In genomic region chr17:75978938-75979704, GRCh38 we compare ENCODE assay signal across 1 cellular context.
TF ChIP-seq lines count a peak whose summit lies in the region.

Gene ACOX1 (minus strand): TSS chr17:75979166. CDS start chr17:75979073, 93 bp downstream.
Gene TEN1 (plus strand): TSS chr17:75979240. CDS start chr17:75986193, 6,953 bp downstream.

TF ChIP-seq in K562, 482 proteins besides CTCF, POLR2A, EP300 and RAD21 (continued from another document and continues in another):
- TF ChIP-seq ZBTB11 (CRISPR knock-in tag; IDR thresholded peaks at IDR 0.05) (peak in 1 of 3 experiments; percentile 8; a peak in 2 of 6 replicates), ZNF12 (CRISPR knock-in tag; IDR thresholded peaks at IDR 0.05) (peak; percentile 40; the same call in 1 of the 2 replicates), RNF2 (IDR thresholded peaks at IDR 0.05) (peak; percentile 70), RAD51 (IDR thresholded peaks at IDR 0.05; ENCODE audit: borderline replicate concordance, low read depth) (peak; percentile 100), COPS2 (conservative IDR thresholded peaks at IDR 0.05) (no peak), IRF9 (tag; IDR thresholded peaks at IDR 0.05) (no peak), ZNF507 (tag; conservative IDR thresholded peaks at IDR 0.05) (no peak), NEUROD1 (IDR thresholded peaks at IDR 0.05; ENCODE audit: borderline replicate concordance, low read depth, low read length, partially characterized antibody) (no peak), CC2D1A (IDR thresholded peaks at IDR 0.05) (no peak), THAP7 (CRISPR knock-in tag; IDR thresholded peaks at IDR 0.05) (no peak), ILK (tag; IDR thresholded peaks at IDR 0.05; ENCODE audit: borderline replicate concordance, low read depth) (no peak), POU5F1 (IDR thresholded peaks at IDR 0.05; ENCODE audit: borderline replicate concordance, low read depth, low read length, partially characterized antibody) (no peak), MYBL2 (IDR thresholded peaks at IDR 0.05; ENCODE audit: low read depth) (no peak), MYBL2 (CRISPR knock-in tag; IDR thresholded peaks at IDR 0.05; ENCODE audit: borderline replicate concordance) (no peak), BRD9 (IDR thresholded peaks at IDR 0.05; ENCODE audit: low read depth, partially characterized antibody) (no peak), HLTF (IDR thresholded peaks at IDR 0.05) (no peak), SIRT6 (IDR thresholded peaks at IDR 0.05; ENCODE audit: low read depth, low read length) (no peak), ZNF24 (IDR thresholded peaks at IDR 0.05) (no peak), ZNF133 (CRISPR knock-in tag; IDR thresholded peaks at IDR 0.05) (no peak), PTBP1 (IDR thresholded peaks at IDR 0.05; ENCODE audit: low read depth, low read length) (no peak), BMI1 (IDR thresholded peaks at IDR 0.05; ENCODE audit: low read length) (no peak), POLR2B (IDR thresholded peaks at IDR 0.05; ENCODE audit: low read depth, partially characterized antibody) (peak; percentile 93), ZNF57 (CRISPR knock-in tag; IDR thresholded peaks at IDR 0.05) (no peak), ARID3A (IDR thresholded peaks at IDR 0.05; ENCODE audit: borderline replicate concordance, low read depth, low read length) (no peak), ZBTB1 (CRISPR knock-in tag; IDR thresholded peaks at IDR 0.05; ENCODE audit: borderline replicate concordance, low read depth) (peak; percentile 74; the same call in 1 of the 2 replicates), ZNF584 (CRISPR knock-in tag; IDR thresholded peaks at IDR 0.05; ENCODE audit: low read depth) (no peak), E2F1 (CRISPR knock-in tag; IDR thresholded peaks at IDR 0.05) (no peak), ZEB2 (IDR thresholded peaks at IDR 0.05) (peak; percentile 8; the same call in 1 of the 2 replicates), ZBTB9 (CRISPR knock-in tag; IDR thresholded peaks at IDR 0.05) (no peak; the same call in 1 of the 2 replicates), AFF4 (CRISPR knock-in tag; IDR thresholded peaks at IDR 0.05) (peak; percentile 76), PTRF (tag; IDR thresholded peaks at IDR 0.05) (no peak), ZNF511 (CRISPR knock-in tag; IDR thresholded peaks at IDR 0.05) (peak; percentile 6; the same call in 1 of the 2 replicates), ZBTB5 (IDR thresholded peaks at IDR 0.05) (no peak), KLF13 (tag; IDR thresholded peaks at IDR 0.05; ENCODE audit: borderline replicate concordance, low read depth) (0 out of 2 replicates have a peak, but pooled peaks have one; percentile 75), KAT8 (IDR thresholded peaks at IDR 0.05; ENCODE audit: low read depth) (no peak), ZNF639 (CRISPR knock-in tag; conservative IDR thresholded peaks at IDR 0.05 in 1 of 2, IDR thresholded peaks at IDR 0.05 in 1 of 2) (peak in 1 of 2 experiments; percentile 61; a peak in 1 of 4 replicates), ETV5 (CRISPR knock-in tag; IDR thresholded peaks at IDR 0.05; ENCODE audit: low read depth) (0 out of 2 replicates have a peak, but pooled peaks have one; percentile 15), SMAD2 (IDR thresholded peaks at IDR 0.05; ENCODE audit: low read depth, low read length) (no peak), HES1 (IDR thresholded peaks at IDR 0.05; ENCODE audit: low read depth) (peak; percentile 70; the same call in 1 of the 2 replicates), ELF2 (CRISPR knock-in tag; IDR thresholded peaks at IDR 0.05) (peak; percentile 93), PHB2 (IDR thresholded peaks at IDR 0.05; ENCODE audit: low read depth) (no peak), ZKSCAN8 (CRISPR knock-in tag; IDR thresholded peaks at IDR 0.05) (no peak), CHD2 (IDR thresholded peaks at IDR 0.05; ENCODE audit: low read depth, low read length) (no peak), MECOM (CRISPR knock-in tag; IDR thresholded peaks at IDR 0.05) (no peak), DLX4 (CRISPR knock-in tag; IDR thresholded peaks at IDR 0.05) (no peak), PURB (CRISPR knock-in tag; IDR thresholded peaks at IDR 0.05; ENCODE audit: low read depth) (no peak)
